ENCODE assay signal across 1 cellular context in the genomic region with DNA sequence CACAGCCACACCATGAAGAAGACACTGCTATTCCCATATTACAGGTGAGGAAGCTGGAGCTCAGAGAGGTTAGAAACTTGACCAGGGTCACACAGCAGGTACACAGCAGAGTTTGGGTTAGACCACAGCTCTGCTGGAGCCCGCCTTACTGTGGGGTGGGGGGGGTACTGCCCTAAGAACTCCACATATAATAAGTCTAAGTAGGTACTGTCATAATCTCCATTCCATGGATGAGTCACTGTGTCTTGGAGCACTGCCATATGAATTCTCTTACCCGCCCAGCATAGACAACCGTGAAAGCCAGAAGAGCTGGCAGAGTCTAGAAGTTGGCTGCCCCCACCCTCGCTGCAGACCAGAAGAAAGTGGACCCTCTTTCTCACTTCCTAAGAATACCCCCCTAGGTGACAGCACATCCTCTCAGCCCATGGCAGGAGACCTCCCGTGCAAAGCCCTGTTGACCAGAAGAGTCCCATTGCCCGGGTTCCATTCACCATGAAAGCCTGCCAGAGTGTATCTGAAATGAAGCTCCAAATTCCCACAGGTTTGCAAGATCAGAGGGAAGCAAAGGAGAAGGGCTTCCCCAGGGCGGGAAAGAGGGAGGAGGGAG.
A peak's percentile ranks its signal among the peaks of the same experiment; 100 is the strongest.
TF ChIP-seq lines count a peak whose summit lies in the region.

No MANE protein-coding gene starts in this region.

TF ChIP-seq in HEK293, 187 proteins besides CTCF, POLR2A, EP300 and RAD21 (continued from another document):
- TF ChIP-seq, protein P1, sequence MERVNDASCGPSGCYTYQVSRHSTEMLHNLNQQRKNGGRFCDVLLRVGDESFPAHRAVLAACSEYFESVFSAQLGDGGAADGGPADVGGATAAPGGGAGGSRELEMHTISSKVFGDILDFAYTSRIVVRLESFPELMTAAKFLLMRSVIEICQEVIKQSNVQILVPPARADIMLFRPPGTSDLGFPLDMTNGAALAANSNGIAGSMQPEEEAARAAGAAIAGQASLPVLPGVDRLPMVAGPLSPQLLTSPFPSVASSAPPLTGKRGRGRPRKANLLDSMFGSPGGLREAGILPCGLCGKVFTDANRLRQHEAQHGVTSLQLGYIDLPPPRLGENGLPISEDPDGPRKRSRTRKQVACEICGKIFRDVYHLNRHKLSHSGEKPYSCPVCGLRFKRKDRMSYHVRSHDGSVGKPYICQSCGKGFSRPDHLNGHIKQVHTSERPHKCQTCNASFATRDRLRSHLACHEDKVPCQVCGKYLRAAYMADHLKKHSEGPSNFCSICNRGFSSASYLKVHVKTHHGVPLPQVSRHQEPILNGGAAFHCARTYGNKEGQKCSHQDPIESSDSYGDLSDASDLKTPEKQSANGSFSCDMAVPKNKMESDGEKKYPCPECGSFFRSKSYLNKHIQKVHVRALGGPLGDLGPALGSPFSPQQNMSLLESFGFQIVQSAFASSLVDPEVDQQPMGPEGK (tag by site-specific recombination; IDR thresholded peaks at IDR 0.05): 0 out of 2 replicates have a peak, but pooled peaks have one; percentile 18
- TF ChIP-seq, protein P2, sequence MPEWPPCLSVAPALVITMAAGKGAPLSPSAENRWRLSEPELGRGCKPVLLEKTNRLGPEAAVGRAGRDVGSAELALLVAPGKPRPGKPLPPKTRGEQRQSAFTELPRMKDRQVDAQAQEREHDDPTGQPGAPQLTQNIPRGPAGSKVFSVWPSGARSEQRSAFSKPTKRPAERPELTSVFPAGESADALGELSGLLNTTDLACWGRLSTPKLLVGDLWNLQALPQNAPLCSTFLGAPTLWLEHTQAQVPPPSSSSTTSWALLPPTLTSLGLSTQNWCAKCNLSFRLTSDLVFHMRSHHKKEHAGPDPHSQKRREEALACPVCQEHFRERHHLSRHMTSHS (tag by site-specific recombination; IDR thresholded peaks at IDR 0.05): no peak
- TF ChIP-seq ZNF223 (tag by site-specific recombination; IDR thresholded peaks at IDR 0.05): no peak
- no peak for TF ChIP-seq ZNF600 (tag by site-specific recombination; IDR thresholded peaks at IDR 0.05)
TF ChIP-seq in HEK293: peak in this region for 6.
